23 cellular contexts compared by ENCODE assay signal in the genomic region with DNA sequence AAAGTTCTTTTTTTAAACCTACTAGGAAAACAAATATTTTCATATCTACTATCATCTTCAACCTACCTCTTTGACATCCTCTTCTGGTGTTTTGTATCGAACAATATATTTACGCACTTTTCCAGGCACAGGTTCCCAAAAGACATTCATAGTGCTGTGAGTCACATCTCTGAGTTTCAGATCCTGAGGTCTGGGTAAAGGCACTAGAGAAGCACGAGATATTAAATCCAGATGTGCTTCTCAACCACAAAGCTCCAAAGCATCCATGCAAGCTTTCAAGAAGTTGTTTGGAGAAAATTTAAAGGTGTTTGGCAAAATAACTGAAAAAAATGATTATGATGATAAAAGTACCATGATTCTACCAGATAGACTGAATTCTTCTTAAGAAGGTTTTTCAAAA.
DNase-seq lines count a peak whose midpoint lies in the region; ATAC-seq and TF ChIP-seq lines count a peak whose summit lies in the region.
"Had no signal": no experiment of that assay in that cellular context is flagged by ENCODE, and none has a peak within 500 bp of the region (broad histone marks: within the 10 kb centered on the region; RNA-seq: fewer than 3 reads in every experiment).

No MANE protein-coding gene starts in this region.

- H3K36me3 Mint-ChIP-seq in activated CD4-positive, alpha-beta T cell treated with anti-CD3 and anti-CD28 coated beads, Interleukin-2, amount 10 ng/mL, durations not matched to agents 7 days and 5 days (ENCODE audit: low read depth), result no peaks in the 10 kb centered on the region
- H3K36me3 Mint-ChIP-seq: mesothelial cell of epicardium had no signal

- no peak overlapping the region for H3K4me3 ChIP-seq in AG04449 (ENCODE audit: low read depth, low read length)
- H3K4me3 ChIP-seq in astrocyte of the spinal cord (ENCODE audit: low read depth, low read length), result no peak overlapping the region
- H3K4me3 ChIP-seq in fibroblast of villous mesenchyme (ENCODE audit: low read depth, low read length), result no peak overlapping the region
- H3K4me3 ChIP-seq: gastroesophageal sphincter, GM23338, suprapubic skin had no signal

- POLR2A ChIA-PET in AG04449 (lab: Yijun Ruan, JAX), result interaction anchor here (1.1 kb wide), 1 partner anchor 62 kb away, joined by 4 read pairs; a partner anchor contains a TSS
- POLR2A ChIA-PET in activated CD4-positive, alpha-beta T cell treated with anti-CD3 and anti-CD28 coated beads, Interleukin-2, amount 10 ng/mL, durations not matched to agents 7 days and 5 days (lab: Charles Lee), result interaction anchor here (0.6 kb wide), 1 partner anchor 1488 kb away, joined by 3 read pairs; no protein-coding TSS in a partner anchor

- in situ Hi-C loops in astrocyte of the spinal cord (cut with HindIII; ENCODE audit: low sequenced_read_pairs), result no loop called here

- no peak overlapping the region for H3K27ac Mint-ChIP-seq in activated CD4-positive, alpha-beta T cell treated with anti-CD3 and anti-CD28 coated beads, Interleukin-2, amount 10 ng/mL, durations not matched to agents 7 days and 5 days
- H3K27ac Mint-ChIP-seq: GM23338, mesothelial cell of epicardium, nephron progenitor cell had no signal

- H3K27me3 Mint-ChIP-seq in activated CD4-positive, alpha-beta T cell treated with anti-CD3 and anti-CD28 coated beads, Interleukin-2, amount 10 ng/mL, durations not matched to agents 7 days and 5 days, result no peaks in the 10 kb centered on the region

- DNase-seq in AG04449 (ENCODE audit: low read depth, low spot score) (peak; percentile 70), GM04503 (ENCODE audit: low read depth) (peak; percentile 80), astrocyte of the spinal cord (ENCODE audit: low read depth, low spot score) (peak; percentile 88), fibroblast of villous mesenchyme (ENCODE audit: low read depth) (peak; percentile 92), ecto neural progenitor cell (ENCODE audit: low spot score) (no peak)
- DNase-seq in activated CD4-positive, alpha-beta T cell treated with anti-CD3 and anti-CD28 coated beads, Interleukin-2, amount 10 ng/mL, durations not matched to agents 7 days and 5 days, result no peak
- no peak for DNase-seq in activated CD4-positive, alpha-beta T cell treated with anti-CD3 and anti-CD28 coated beads, Interleukin-2, amount 50 U/mL, for 4 hours
- DNase-seq: activated CD4-positive, alpha-beta T cell treated with anti-CD3 and anti-CD28 coated beads, Interleukin-2, amount 50 U/mL, for 48 hours; activated naive CD4-positive, alpha-beta T cell; aorta; DMS79; NCI-H146; NCI-H748 treated with DMSO at 0.1 percent for 48 hours; nephron progenitor cell; OCI-M1; SHP77 treated with DMSO at 0.1 percent for 48 hours; T-helper 2 cell; WERI-Rb-1 had no signal

- ATAC-seq in GM18873 (IDR thresholded peaks at IDR 0.05; ENCODE audit: low FRiP score, unreplicated experiment), result no peak
- ATAC-seq: gastroesophageal sphincter, GM23338 had no signal

- no peaks in the 10 kb centered on the region for H3K9me3 Mint-ChIP-seq in activated CD4-positive, alpha-beta T cell treated with anti-CD3 and anti-CD28 coated beads, Interleukin-2, amount 10 ng/mL, durations not matched to agents 7 days and 5 days
- H3K9me3 Mint-ChIP-seq: GM23338, mesothelial cell of epicardium, nephron progenitor cell had no signal

- TF ChIP-seq CTCF in AG04449 (IDR thresholded peaks at IDR 0.05; ENCODE audit: insufficient read depth, low read length, missing control alignments) (no peak), astrocyte of the spinal cord (IDR thresholded peaks at IDR 0.05; ENCODE audit: low read depth, low read length) (no peak), fibroblast of villous mesenchyme (IDR thresholded peaks at IDR 0.05; ENCODE audit: insufficient read depth, low read depth, low read length) (no peak)

- no peak overlapping the region for H3K4me3 Mint-ChIP-seq in activated CD4-positive, alpha-beta T cell treated with anti-CD3 and anti-CD28 coated beads, Interleukin-2, amount 10 ng/mL, durations not matched to agents 7 days and 5 days
- H3K4me3 Mint-ChIP-seq: GM23338, mesothelial cell of epicardium, nephron progenitor cell had no signal

- CTCF ChIA-PET in AG04449 (lab: Yijun Ruan, JAX), result interaction anchor here (0.7 to 1.0 kb wide), 2 partner anchors 9 to 10 kb away, joined by 3 read pairs; no protein-coding TSS in a partner anchor
- CTCF ChIA-PET in activated CD4-positive, alpha-beta T cell treated with anti-CD3 and anti-CD28 coated beads, Interleukin-2, amount 10 ng/mL, durations not matched to agents 7 days and 5 days (lab: Charles Lee), result no interaction called here

- H3K4me1 Mint-ChIP-seq in activated CD4-positive, alpha-beta T cell treated with anti-CD3 and anti-CD28 coated beads, Interleukin-2, amount 10 ng/mL, durations not matched to agents 7 days and 5 days, result peaks cover 1% of the 10 kb centered on the region
- H3K4me1 Mint-ChIP-seq: GM23338, mesothelial cell of epicardium, nephron progenitor cell had no signal

Comparison
In these comparisons a context has a peak if more than half of its experiments do, and no peak if none do; other contexts are left out.
1. DNase-seq: peak in AG04449 (single experiment), GM04503 (single experiment), astrocyte of the spinal cord (single experiment) and fibroblast of villous mesenchyme (single experiment); none in ecto neural progenitor cell (single experiment), activated CD4-positive, alpha-beta T cell treated with anti-CD3 and anti-CD28 coated beads, Interleukin-2, amount 10 ng/mL, durations not matched to agents 7 days and 5 days (single experiment) and activated CD4-positive, alpha-beta T cell treated with anti-CD3 and anti-CD28 coated beads, Interleukin-2, amount 50 U/mL, for 4 hours (0 of 2).